Comparison of ENCODE assay signal across 11 cellular contexts in the genomic region with DNA sequence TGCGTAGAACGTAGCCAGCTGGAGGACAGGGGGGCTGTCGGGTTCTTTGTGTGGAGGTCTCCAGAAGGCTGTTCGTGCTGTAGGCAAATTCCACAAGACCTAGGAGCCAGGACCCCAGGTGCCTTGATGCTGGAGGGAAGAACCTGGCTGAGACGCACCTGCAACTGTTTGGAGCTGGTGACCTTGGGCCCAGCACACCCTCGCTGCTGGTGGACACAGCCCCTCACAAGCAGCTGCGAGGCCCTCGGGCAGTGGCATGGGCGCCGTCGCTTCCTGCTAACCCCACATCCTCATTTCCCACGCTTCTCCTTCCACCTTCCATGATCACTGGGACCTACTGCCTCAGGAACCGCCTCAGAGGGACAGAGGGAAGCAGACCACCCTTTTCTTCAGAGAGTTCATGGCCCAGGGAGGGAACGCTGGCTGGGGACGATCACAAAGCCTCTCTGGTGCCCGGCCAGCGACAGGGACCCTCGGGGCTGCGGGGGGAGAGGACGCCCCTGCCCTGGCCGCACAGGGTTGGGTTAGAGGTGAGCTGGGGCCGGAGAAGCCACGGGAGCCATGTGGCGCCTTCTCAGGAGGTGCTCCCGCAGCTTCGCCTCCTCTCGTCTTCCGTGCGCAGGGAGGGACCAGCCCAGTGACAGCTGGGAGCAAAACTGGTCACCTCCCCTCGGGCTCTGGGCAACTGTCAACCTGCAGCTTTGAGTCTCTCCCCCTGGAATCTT. TPM values are rescaled to one million over a fixed set of nuclear protein-coding genes. Genes with fewer than 3 reads are reported as not detected.
DNase-seq lines count a peak whose midpoint lies in the region; ATAC-seq, FAIRE-seq and TF ChIP-seq lines count a peak whose summit lies in the region.
"Had no signal": no experiment of that assay in that cellular context is flagged by ENCODE, and none has a peak within 500 bp of the region (broad histone marks: within the 10 kb centered on the region; RNA-seq: fewer than 3 reads in every experiment).

No MANE protein-coding gene starts in this region.

- CTCF ChIA-PET in CD4-positive, alpha-beta memory T cell (lab: Charles Lee; ENCODE audit: partially characterized antibody), result interaction anchor here (0.8 to 1.1 kb wide), 2 partner anchors 9 to 17 kb away, joined by 3 read pairs; no protein-coding TSS in a partner anchor

- no peaks in the 10 kb centered on the region for H3K36me3 ChIP-seq in CD4-positive, alpha-beta memory T cell (ENCODE audit: insufficient read depth, low read length)
- H3K36me3 ChIP-seq in pancreas, result no peaks in the 10 kb centered on the region
- H3K36me3 ChIP-seq: prostate gland had no signal

- peak overlapping the region; percentile 64 to 93 (median 82) for H3K27ac Mint-ChIP-seq in CD4-positive, alpha-beta memory T cell
- H3K27ac Mint-ChIP-seq in activated naive CD8-positive, alpha-beta T cell treated with anti-CD3 and anti-CD28 coated beads, Interleukin-2, amount 50 U/mL, for 24 hours, result peak overlapping the region; percentile 77

- peak overlapping the region; percentile 51 to 61 for H3K4me3 ChIP-seq in CD4-positive, alpha-beta memory T cell (ENCODE audit: low read length in 2 of 2)
- peak overlapping the region; percentile 23 to 53 (median 40) for H3K4me3 ChIP-seq in pancreas
- H3K4me3 ChIP-seq: PC-9, prostate gland had no signal

- intact Hi-C loops in CD4-positive, alpha-beta memory T cell (cut with micrococcal nuclease), result loop anchor here (1.0 to 5.0 kb wide), 2 partner anchors 20 to 35 kb away; a partner anchor contains a TSS
- intact Hi-C loops in pancreas (cut with DNase I), result no loop called here

- POLR2A ChIA-PET in CD4-positive, alpha-beta memory T cell (lab: Charles Lee; ENCODE audit: partially characterized antibody), result interaction anchor here (0.7 to 2.6 kb wide), 10 partner anchors 8 to 281 kb away, joined by 3 to 47 read pairs (median 8); a partner anchor contains a TSS

- H3K9me3 Mint-ChIP-seq in CD4-positive, alpha-beta memory T cell, result peaks cover 0 to 2% (median 0%) of the 10 kb centered on the region in 8 donors
- no peaks in the 10 kb centered on the region for H3K9me3 Mint-ChIP-seq in activated naive CD8-positive, alpha-beta T cell treated with anti-CD3 and anti-CD28 coated beads, Interleukin-2, amount 50 U/mL, for 24 hours

- peaks cover 22% of the 10 kb centered on the region for H3K4me1 ChIP-seq in CD4-positive, alpha-beta memory T cell (ENCODE audit: insufficient read depth, low read length)
- peaks cover 0 to 5% (median 2%) of the 10 kb centered on the region in 3 donors for H3K4me1 ChIP-seq in pancreas
- H3K4me1 ChIP-seq: prostate gland had no signal

- ATAC-seq in HG02938 (IDR thresholded peaks at IDR 0.05; ENCODE audit: unreplicated experiment) (peak; percentile 3), pancreas (peak in 3 of 4 donors; percentile 15 to 30 (median 21))
- no peak for ATAC-seq in activated naive CD8-positive, alpha-beta T cell treated with anti-CD3 and anti-CD28 coated beads, Interleukin-2, amount 50 U/mL, for 24 hours

- peaks cover 2 to 5% of the 10 kb centered on the region in 2 donors for H3K27me3 Mint-ChIP-seq in CD4-positive, alpha-beta memory T cell
- H3K27me3 Mint-ChIP-seq in activated naive CD8-positive, alpha-beta T cell treated with anti-CD3 and anti-CD28 coated beads, Interleukin-2, amount 50 U/mL, for 24 hours, result peaks cover 2% of the 10 kb centered on the region

- TF ChIP-seq CTCF in pancreas (IDR thresholded peaks at IDR 0.05), result no peak

- 25 to 43% methylated on average over 27 to 30 of the region's 30 CpGs for WGBS in pancreas, 2 donors

- H3K9me3 ChIP-seq in CD4-positive, alpha-beta memory T cell (ENCODE audit: control insufficient read depth in 1 of 2, low read length in 2 of 2), result no peaks in the 10 kb centered on the region
- H3K9me3 ChIP-seq in pancreas, result no peaks in the 10 kb centered on the region
- H3K9me3 ChIP-seq: prostate gland had no signal

- H3K4me3 Mint-ChIP-seq in CD4-positive, alpha-beta memory T cell, result peak overlapping the region; percentile 82 to 96 (median 90)
- peak overlapping the region; percentile 70 for H3K4me3 Mint-ChIP-seq in activated naive CD8-positive, alpha-beta T cell treated with anti-CD3 and anti-CD28 coated beads, Interleukin-2, amount 50 U/mL, for 24 hours

- DNase-seq in CD4-positive, alpha-beta memory T cell, result no peak
- DNase-seq in activated naive CD8-positive, alpha-beta T cell treated with anti-CD3 and anti-CD28 coated beads, Interleukin-2, amount 50 U/mL, for 24 hours, result no peak
- DNase-seq in pancreas, result peak in 3 of 6 donors; percentile 46 to 79 (median 51)
- no peak for DNase-seq in hepatic stellate cell (ENCODE audit: low spot score)
- no peak for DNase-seq in kidney glomerular epithelial cell (lab: John Stamatoyannopoulos, UW)
- DNase-seq in effector CD4-positive, alpha-beta T cell, result no peak
- DNase-seq: PC-9, SW 1271 had no signal

- FAIRE-seq in pancreas (lab: Jason Lieb, UNC), result no peak
- FAIRE-seq: D721Med had no signal

- H3K36me3 Mint-ChIP-seq in CD4-positive, alpha-beta memory T cell, result no peaks in the 10 kb centered on the region
- peaks cover 3% of the 10 kb centered on the region for H3K36me3 Mint-ChIP-seq in activated naive CD8-positive, alpha-beta T cell treated with anti-CD3 and anti-CD28 coated beads, Interleukin-2, amount 50 U/mL, for 24 hours (ENCODE audit: low read depth)

- H3K4me1 Mint-ChIP-seq in CD4-positive, alpha-beta memory T cell, result peaks cover 13 to 29% (median 19%) of the 10 kb centered on the region in 4 donors
- H3K4me1 Mint-ChIP-seq in activated naive CD8-positive, alpha-beta T cell treated with anti-CD3 and anti-CD28 coated beads, Interleukin-2, amount 50 U/mL, for 24 hours, result peaks cover 18% of the 10 kb centered on the region

- no peak overlapping the region for H3K27ac ChIP-seq in CD4-positive, alpha-beta memory T cell (ENCODE audit: low read depth, low read length)
- H3K27ac ChIP-seq in pancreas, result peak overlapping the region; percentile 45 to 88 (median 66)
- H3K27ac ChIP-seq: PC-9, prostate gland had no signal

- no peaks in the 10 kb centered on the region for H3K27me3 ChIP-seq in CD4-positive, alpha-beta memory T cell (ENCODE audit: insufficient read depth, low read length)
- no peaks in the 10 kb centered on the region for H3K27me3 ChIP-seq in pancreas

RNA-seq across cellular contexts. Expression of a gene that starts 18.4 kb away (rescaled TPM):
- total RNA-seq in CD4-positive, alpha-beta memory T cell, result 1 to 10 TPM; 1.7 to 3.4 TPM
- polyA plus RNA-seq in CD4-positive, alpha-beta memory T cell, result under 1 TPM in 1 of 2 donors, not detected in 1; 0.07 TPM
- 10 to 100 TPM; 10.8 to 19.6 (median 13.3) TPM for total RNA-seq in pancreas
- 10 to 100 TPM; 16.4 to 21.6 TPM for polyA plus RNA-seq in pancreas
- total RNA-seq: PC-9 had no signal

RNA-seq across cellular contexts. Expression of a gene that starts 34.1 kb away (rescaled TPM):
- 10 to 100 TPM; 46.8 to 48.6 TPM for total RNA-seq in CD4-positive, alpha-beta memory T cell
- 10 to 100 TPM; 22.7 to 33.4 TPM for polyA plus RNA-seq in CD4-positive, alpha-beta memory T cell
- 10 to 100 TPM; 10.4 to 18.7 (median 13.3) TPM for total RNA-seq in pancreas
- polyA plus RNA-seq in pancreas, result 1 to 10 TPM; 5.6 to 9.0 TPM
